ENCODE assay signal across 8 cellular contexts in the genomic region with DNA sequence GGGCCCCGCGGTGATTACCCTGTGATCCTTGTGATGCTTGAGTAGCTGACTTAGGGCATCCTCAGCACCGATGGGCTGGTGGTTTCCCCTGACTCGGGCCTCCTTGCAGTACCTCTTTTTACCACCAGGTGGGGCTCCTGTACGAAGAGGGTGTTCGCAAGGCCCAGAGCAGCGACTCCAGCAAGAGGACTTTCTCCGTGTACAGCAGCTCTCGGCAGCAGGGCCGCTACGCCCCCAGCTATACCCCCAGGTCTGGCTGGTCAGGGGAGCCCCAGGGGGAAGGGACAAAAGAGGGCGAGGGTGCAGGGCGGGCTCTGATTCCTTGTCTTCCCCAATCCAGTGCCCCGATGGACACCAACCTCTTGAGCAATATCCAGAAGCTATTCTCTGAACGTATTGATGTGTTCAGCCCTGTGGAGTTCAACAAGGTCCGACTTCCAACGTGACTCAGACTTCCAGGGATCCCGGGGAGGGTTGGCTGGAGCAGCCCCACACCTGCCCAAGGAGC. TPM values are rescaled to one million over a fixed set of nuclear protein-coding genes. Genes with fewer than 3 reads are reported as not detected.
A peak's percentile ranks its signal among the peaks of the same experiment; 100 is the strongest.
DNase-seq lines count a peak whose midpoint lies in the region; ATAC-seq lines count a peak whose summit lies in the region.

No MANE protein-coding gene starts in this region.

- H3K36me3 Mint-ChIP-seq in CD4-positive, alpha-beta memory T cell, result peaks cover 14 to 27% of the 10 kb centered on the region in 2 donors

- no peaks in the 10 kb centered on the region for H3K9me3 ChIP-seq in CD4-positive, alpha-beta memory T cell (ENCODE audit: control insufficient read depth in 1 of 2, low read length in 2 of 2)

- peaks cover 16% of the 10 kb centered on the region for H3K36me3 ChIP-seq in CD4-positive, alpha-beta memory T cell (ENCODE audit: insufficient read depth, low read length)

- peak overlapping the region; percentile 35 to 78 (median 53) for H3K4me3 Mint-ChIP-seq in CD4-positive, alpha-beta memory T cell

- ATAC-seq in HG02759 (IDR thresholded peaks at IDR 0.05; ENCODE audit: unreplicated experiment) (peak; percentile 27), HG03025 (IDR thresholded peaks at IDR 0.05; ENCODE audit: low FRiP score, unreplicated experiment) (no peak)

- no peaks in the 10 kb centered on the region for H3K27me3 Mint-ChIP-seq in CD4-positive, alpha-beta memory T cell

- peak overlapping the region; percentile 77 to 95 (median 91) for H3K27ac Mint-ChIP-seq in CD4-positive, alpha-beta memory T cell

- no peaks in the 10 kb centered on the region for H3K27me3 ChIP-seq in CD4-positive, alpha-beta memory T cell (ENCODE audit: insufficient read depth, low read length)
- H3K27me3 ChIP-seq in layer of hippocampus (ENCODE audit: control insufficient read depth, insufficient read depth, low read length), result no peaks in the 10 kb centered on the region

- H3K4me1 ChIP-seq in CD4-positive, alpha-beta memory T cell (ENCODE audit: insufficient read depth, low read length), result peaks cover 31% of the 10 kb centered on the region

- peaks cover 18 to 45% (median 33%) of the 10 kb centered on the region in 4 donors for H3K4me1 Mint-ChIP-seq in CD4-positive, alpha-beta memory T cell

- CTCF ChIA-PET in CD4-positive, alpha-beta memory T cell (lab: Charles Lee; ENCODE audit: partially characterized antibody), result interaction anchor here (0.9 to 6.8 kb wide), 23 partner anchors 8 to 1186 kb away, joined by 3 to 70 read pairs (median 5); a partner anchor contains a TSS

- DNase-seq in CD4-positive, alpha-beta memory T cell, result peak; percentile 88 to 94 (median 92)
- DNase-seq in NCI-H510A treated with DMSO at 0.1 percent for 48 hours (lab: John Stamatoyannopoulos, UW), result peak; percentile 91
- DNase-seq in activated CD4-positive, CD25-positive, alpha-beta regulatory T cell treated with anti-CD3 and anti-CD28 coated beads, Interleukin-2, amount 50 U/mL, for 72 hours, result peak; percentile 99
- DNase-seq in central memory CD4-positive, alpha-beta T cell, result peak; percentile 87
- peak; percentile 98 to 99 for DNase-seq in stimulated activated CD4-positive, alpha-beta T cell treated with anti-CD3 and anti-CD28 coated beads, Interleukin-2, amount 100 ng/mL, for 24 hours

- peaks cover 0 to 1% (median 0%) of the 10 kb centered on the region in 8 donors for H3K9me3 Mint-ChIP-seq in CD4-positive, alpha-beta memory T cell

- POLR2A ChIA-PET in CD4-positive, alpha-beta memory T cell (lab: Charles Lee; ENCODE audit: partially characterized antibody), result interaction anchor here (1.1 to 15.5 kb wide), 16 partner anchors 11 to 366 kb away, joined by 3 to 320 read pairs (median 4); a partner anchor contains a TSS

- peak overlapping the region; percentile 50 for H3K27ac ChIP-seq in CD4-positive, alpha-beta memory T cell (ENCODE audit: low read depth, low read length)
- peak overlapping the region; percentile 83 for H3K27ac ChIP-seq in layer of hippocampus (ENCODE audit: low read depth, low read length)

- intact Hi-C loops in CD4-positive, alpha-beta memory T cell (cut with micrococcal nuclease), result loop anchor here (1.0 to 10.0 kb wide), 7 partner anchors 14 to 404 kb away; a partner anchor contains a TSS

- no peak overlapping the region for H3K4me3 ChIP-seq in CD4-positive, alpha-beta memory T cell (ENCODE audit: low read length in 2 of 2)

RNA-seq across cellular contexts. Expression of a gene that starts 1.3 kb away (rescaled TPM):
- 10 to 100 TPM; 22.4 to 27.2 TPM for total RNA-seq in CD4-positive, alpha-beta memory T cell
- polyA plus RNA-seq in CD4-positive, alpha-beta memory T cell, result 10 to 100 TPM in 1 of 2 donors, 1 to 10 TPM in 1; 9.1 to 12.1 TPM

RNA-seq across cellular contexts. Expression of a gene that starts 7.1 kb away (rescaled TPM):
- 10 to 100 TPM; 15.9 to 16.5 TPM for total RNA-seq in CD4-positive, alpha-beta memory T cell
- polyA plus RNA-seq in CD4-positive, alpha-beta memory T cell, result 10 to 100 TPM; 13.1 to 22.5 TPM

RNA-seq across cellular contexts. Expression of a gene that starts 11.5 kb away (rescaled TPM):
- total RNA-seq in CD4-positive, alpha-beta memory T cell, result 1,000 to 10,000 TPM; 1,571 to 1,690 TPM
- 1,000 to 10,000 TPM in 1 of 2 donors, 100 to 1,000 TPM in 1; 913 to 1,018 TPM for polyA plus RNA-seq in CD4-positive, alpha-beta memory T cell

RNA-seq across cellular contexts. Expression of a gene that starts 11.7 kb away (rescaled TPM):
- 10 to 100 TPM; 59.6 to 60.6 TPM for total RNA-seq in CD4-positive, alpha-beta memory T cell
- 100 to 1,000 TPM in 1 of 2 donors, 10 to 100 TPM in 1; 81.1 to 118 TPM for polyA plus RNA-seq in CD4-positive, alpha-beta memory T cell

RNA-seq across cellular contexts. Expression of a gene that starts 14.4 kb away (rescaled TPM):
- 100 to 1,000 TPM; 221 to 226 TPM for total RNA-seq in CD4-positive, alpha-beta memory T cell
- polyA plus RNA-seq in CD4-positive, alpha-beta memory T cell, result 100 to 1,000 TPM in 1 of 2 donors, 10 to 100 TPM in 1; 87.0 to 113 TPM
